ENCODE assay signal across 15 cellular contexts in genomic region chr20:10423735-10424134, GRCh38. TPM values are rescaled to one million over a fixed set of nuclear protein-coding genes. Genes with fewer than 3 reads are reported as not detected.
DNase-seq lines count a peak whose midpoint lies in the region; ATAC-seq lines count a peak whose summit lies in the region.
"Had no signal": no experiment of that assay in that cellular context is flagged by ENCODE, and none has a peak within 500 bp of the region (broad histone marks: within the 10 kb centered on the region; RNA-seq: fewer than 3 reads in every experiment).

No MANE protein-coding gene starts in this region.

- peak; percentile 41 for DNase-seq in renal cortical epithelial cell (ENCODE audit: low read depth)
- DNase-seq in NCI-H2107 treated with DMSO at 0.1 percent for 48 hours (lab: John Stamatoyannopoulos, UW; ENCODE audit: unreplicated experiment) = no peak
- no peak for DNase-seq in central memory CD4-positive, alpha-beta T cell
- DNase-seq: activated naive CD8-positive, alpha-beta T cell treated with anti-CD3 and anti-CD28 coated beads, Interleukin-2, amount 10 ng/mL, durations not matched to agents 7 days and 5 days; AML-193; hippocampal formation; NCI-H748 treated with DMSO at 0.1 percent for 48 hours; PC-9; stimulated activated CD8-positive, alpha-beta memory T cell treated with anti-CD3 and anti-CD28 coated beads, Interleukin-4, amount 100 ng/mL, for 48 hours had no signal

- peak; percentile 72 for ATAC-seq in GM19043 (IDR thresholded peaks at IDR 0.05; ENCODE audit: low read depth, unreplicated experiment)
- peak; percentile 73 for ATAC-seq in HG02759 (IDR thresholded peaks at IDR 0.05; ENCODE audit: unreplicated experiment)
- ATAC-seq in HG03571 (IDR thresholded peaks at IDR 0.05; ENCODE audit: unreplicated experiment) = peak; percentile 75
- ATAC-seq in GM21717 (IDR thresholded peaks at IDR 0.05; ENCODE audit: unreplicated experiment) = no peak
- ATAC-seq: activated CD4-positive, CD25-positive, alpha-beta regulatory T cell treated with anti-CD3 and anti-CD28 coated beads, Interleukin-2, amount 50 U/mL, for 24 hours; natural killer cell treated with Interleukin-12 subunit alpha and Interleukin-12 subunit beta and Interleukin-15 and Interleukin-18, amount 100 ng/mL, for 72 hours had no signal

RNA-seq across cellular contexts. Expression of gene MKKS, which starts 10.3 kb away (rescaled TPM):
- total RNA-seq in renal cortical epithelial cell = 7.6 and 25.4 TPM in 2 replicates

RNA-seq across cellular contexts. Expression of gene SLX4IP, which starts 11.4 kb away (rescaled TPM):
- total RNA-seq in renal cortical epithelial cell = 2.8 and 7.1 TPM in 2 replicates
